Comparison of ENCODE assay signal across 8 cellular contexts in the genomic region with DNA sequence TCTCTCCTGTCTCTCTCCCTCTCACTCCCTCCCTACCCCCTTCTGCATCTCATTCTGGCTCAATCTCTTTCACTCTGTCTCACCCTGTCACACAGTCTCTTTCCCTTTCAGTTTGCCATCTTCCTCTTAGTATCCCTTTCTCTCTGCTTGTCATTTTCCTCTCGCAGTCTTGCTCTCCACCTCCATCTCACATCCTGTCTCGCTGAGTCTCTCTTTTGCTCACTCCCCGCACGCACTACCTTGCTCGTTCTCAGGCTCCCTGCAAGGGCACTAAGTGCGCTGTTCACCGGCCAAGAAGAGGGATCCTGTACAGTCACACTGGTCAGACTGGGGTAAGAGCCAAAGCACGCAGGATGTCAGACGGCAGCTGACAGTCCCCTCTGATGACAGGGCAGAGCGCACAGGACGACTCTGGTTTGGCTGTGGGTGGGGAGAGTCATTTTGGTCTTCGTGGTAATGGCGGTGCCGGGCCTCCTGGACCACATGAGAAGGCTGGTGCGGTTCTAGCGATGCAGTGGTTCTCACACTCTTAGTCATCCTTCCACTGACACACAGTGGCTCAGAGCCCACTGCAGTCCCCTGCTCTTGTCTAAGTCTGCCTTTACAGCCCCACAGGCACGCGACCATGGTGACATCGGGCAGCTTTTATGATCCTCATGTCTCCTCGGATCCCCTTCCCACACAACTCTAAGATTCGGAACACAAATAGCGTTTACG.
A peak's percentile ranks its signal among the peaks of the same experiment; 100 is the strongest.
DNase-seq lines count a peak whose midpoint lies in the region; TF ChIP-seq lines count a peak whose summit lies in the region.

No MANE protein-coding gene starts in this region.

- DNase-seq in GM20000 (ENCODE audit: low spot score) = peak; percentile 59
- DNase-seq in HK-2 (ENCODE audit: unreplicated experiment) = peak; percentile 5
- DNase-seq in activated T-helper 1 cell treated with anti-CD3 and anti-CD28 coated beads, Interleukin-12 subunit alpha, Interleukin-12 subunit beta, Interleukin-2, Interleukin-4 antibody, amounts not matched to agents 30 ng/mL and 10 ng/mL and 1 ng/mL, durations not matched to agents 14 hours and 24 hours and 36 hours (ENCODE audit: low spot score) = peak; percentile 81
- peak; percentile 30 for DNase-seq in iris pigment epithelial cell (ENCODE audit: low read depth)
- peak; percentile 56 for DNase-seq in stimulated activated CD8-positive, alpha-beta memory T cell treated with anti-CD3 and anti-CD28 coated beads, Interleukin-15, amount 100 ng/mL, for 24 hours (ENCODE audit: low read depth)
- no peak for DNase-seq in NCI-H2171 (lab: John Stamatoyannopoulos, UW)
- DNase-seq in NCI-H69 (lab: John Stamatoyannopoulos, UW) = no peak

- TF ChIP-seq CTCF in GM20000 (IDR thresholded peaks at IDR 0.05; ENCODE audit: extremely low read depth, missing control alignments) = no peak

- no peaks in the 10 kb centered on the region for H3K79me2 ChIP-seq in ACC112 (ENCODE audit: control insufficient read depth, insufficient read depth, low read length, unreplicated experiment)

- H2AFZ ChIP-seq in ACC112 (ENCODE audit: low read length, unreplicated experiment) = peak overlapping the region; percentile 97

- H3K36me3 ChIP-seq in ACC112 (ENCODE audit: insufficient read depth, low read length) = no peaks in the 10 kb centered on the region

- H3K4me3 ChIP-seq in ACC112 (ENCODE audit: low read depth, low read length) = no peak overlapping the region

- H3K4me1 Mint-ChIP-seq in activated T-helper 1 cell treated with anti-CD3 and anti-CD28 coated beads, Interleukin-12 subunit alpha, Interleukin-12 subunit beta, Interleukin-2, Interleukin-4 antibody, amounts not matched to agents 30 ng/mL and 10 ng/mL and 1 ng/mL, durations not matched to agents 14 hours and 24 hours and 36 hours (ENCODE audit: low read depth) = peaks cover 29% of the 10 kb centered on the region

- peaks cover 48% of the 10 kb centered on the region for H3K27me3 Mint-ChIP-seq in activated T-helper 1 cell treated with anti-CD3 and anti-CD28 coated beads, Interleukin-12 subunit alpha, Interleukin-12 subunit beta, Interleukin-2, Interleukin-4 antibody, amounts not matched to agents 30 ng/mL and 10 ng/mL and 1 ng/mL, durations not matched to agents 14 hours and 24 hours and 36 hours (ENCODE audit: insufficient read depth)

- peak overlapping the region; percentile 91 for H3K27ac Mint-ChIP-seq in activated T-helper 1 cell treated with anti-CD3 and anti-CD28 coated beads, Interleukin-12 subunit alpha, Interleukin-12 subunit beta, Interleukin-2, Interleukin-4 antibody, amounts not matched to agents 30 ng/mL and 10 ng/mL and 1 ng/mL, durations not matched to agents 14 hours and 24 hours and 36 hours

- intact Hi-C loops in activated T-helper 1 cell treated with anti-CD3 and anti-CD28 coated beads, Interleukin-12 subunit alpha, Interleukin-12 subunit beta, Interleukin-2, Interleukin-4 antibody, amounts not matched to agents 30 ng/mL and 10 ng/mL and 1 ng/mL, durations not matched to agents 14 hours and 24 hours and 36 hours (cut with micrococcal nuclease) = loop anchor here (1.0 to 10.0 kb wide), 20 partner anchors 33 to 1789 kb away; partner anchors contain the start of gene FOXP1

- H3K4me3 Mint-ChIP-seq in activated T-helper 1 cell treated with anti-CD3 and anti-CD28 coated beads, Interleukin-12 subunit alpha, Interleukin-12 subunit beta, Interleukin-2, Interleukin-4 antibody, amounts not matched to agents 30 ng/mL and 10 ng/mL and 1 ng/mL, durations not matched to agents 14 hours and 24 hours and 36 hours = peak overlapping the region; percentile 79

- peaks cover 5% of the 10 kb centered on the region for H3K36me3 Mint-ChIP-seq in activated T-helper 1 cell treated with anti-CD3 and anti-CD28 coated beads, Interleukin-12 subunit alpha, Interleukin-12 subunit beta, Interleukin-2, Interleukin-4 antibody, amounts not matched to agents 30 ng/mL and 10 ng/mL and 1 ng/mL, durations not matched to agents 14 hours and 24 hours and 36 hours (ENCODE audit: low read depth)

- no peak overlapping the region for H3K27ac ChIP-seq in ACC112 (ENCODE audit: low read depth, low read length)

- no peaks in the 10 kb centered on the region for H3K27me3 ChIP-seq in ACC112 (ENCODE audit: insufficient read depth, low read length)

- no peaks in the 10 kb centered on the region for H3K9me3 Mint-ChIP-seq in activated T-helper 1 cell treated with anti-CD3 and anti-CD28 coated beads, Interleukin-12 subunit alpha, Interleukin-12 subunit beta, Interleukin-2, Interleukin-4 antibody, amounts not matched to agents 30 ng/mL and 10 ng/mL and 1 ng/mL, durations not matched to agents 14 hours and 24 hours and 36 hours

- H3K4me1 ChIP-seq in ACC112 (ENCODE audit: control insufficient read depth, insufficient read depth, low read length, unreplicated experiment) = peaks cover 34% of the 10 kb centered on the region

Comparison
In these comparisons a context has a peak if more than half of its experiments do, and no peak if none do; other contexts are left out.
1. DNase-seq: peak in GM20000 (single experiment), HK-2 (single experiment), activated T-helper 1 cell treated with anti-CD3 and anti-CD28 coated beads, Interleukin-12 subunit alpha, Interleukin-12 subunit beta, Interleukin-2, Interleukin-4 antibody, amounts not matched to agents 30 ng/mL and 10 ng/mL and 1 ng/mL, durations not matched to agents 14 hours and 24 hours and 36 hours (single experiment), iris pigment epithelial cell (single experiment) and stimulated activated CD8-positive, alpha-beta memory T cell treated with anti-CD3 and anti-CD28 coated beads, Interleukin-15, amount 100 ng/mL, for 24 hours (single experiment); none in NCI-H2171 (single experiment) and NCI-H69 (single experiment).